ENCODE assay signal across 1 cellular context in the genomic region with DNA sequence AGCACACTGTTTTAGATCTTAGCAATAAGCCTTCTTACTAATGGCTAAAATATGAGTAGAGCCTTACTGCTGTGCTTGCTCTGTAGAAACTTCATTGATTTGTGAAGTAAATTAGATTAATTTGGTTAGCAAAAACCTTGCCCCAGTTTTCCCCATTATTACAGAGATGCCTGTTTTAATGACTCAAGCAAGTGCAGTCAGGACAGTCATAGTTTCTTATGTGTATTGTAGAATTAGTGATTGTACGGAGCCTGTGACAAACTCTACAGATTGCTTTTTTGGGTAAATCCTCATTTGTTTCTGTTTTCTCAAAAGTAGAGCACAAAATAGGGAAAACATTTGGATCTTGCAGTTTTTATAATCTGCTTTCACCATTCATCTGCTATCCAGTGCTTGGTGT.
TF ChIP-seq lines count a peak whose summit lies in the region.

No MANE protein-coding gene starts in this region.

TF ChIP-seq in IMR-90, 13 proteins besides CTCF, POLR2A, EP300 and RAD21:
- TF ChIP-seq CHD1 (IDR thresholded peaks at IDR 0.05; ENCODE audit: low read depth, low read length) (no peak), MXI1 (IDR thresholded peaks at IDR 0.05; ENCODE audit: borderline replicate concordance, low read depth, low read length) (no peak), RFX5 (IDR thresholded peaks at IDR 0.05; ENCODE audit: low read depth, low read length) (no peak), FOS (IDR thresholded peaks at IDR 0.05; ENCODE audit: low read depth, low read length) (no peak), SMC3 (IDR thresholded peaks at IDR 0.05; ENCODE audit: low read depth, low read length) (no peak), MAZ (IDR thresholded peaks at IDR 0.05; ENCODE audit: borderline replicate concordance, low read depth, low read length) (no peak), MAFK (IDR thresholded peaks at IDR 0.05; ENCODE audit: low read depth, low read length) (no peak), NFE2L2 (IDR thresholded peaks at IDR 0.05; ENCODE audit: low read depth, low read length) (no peak), CEBPB (IDR thresholded peaks at IDR 0.05; ENCODE audit: low read depth, low read length) (no peak), USF2 (IDR thresholded peaks at IDR 0.05; ENCODE audit: low read depth, low read length) (no peak), ELK1 (IDR thresholded peaks at IDR 0.05; ENCODE audit: borderline replicate concordance, low read depth, low read length) (no peak), RCOR1 (IDR thresholded peaks at IDR 0.05; ENCODE audit: insufficient replicate concordance, low read length) (no peak)
